In the genomic region with DNA sequence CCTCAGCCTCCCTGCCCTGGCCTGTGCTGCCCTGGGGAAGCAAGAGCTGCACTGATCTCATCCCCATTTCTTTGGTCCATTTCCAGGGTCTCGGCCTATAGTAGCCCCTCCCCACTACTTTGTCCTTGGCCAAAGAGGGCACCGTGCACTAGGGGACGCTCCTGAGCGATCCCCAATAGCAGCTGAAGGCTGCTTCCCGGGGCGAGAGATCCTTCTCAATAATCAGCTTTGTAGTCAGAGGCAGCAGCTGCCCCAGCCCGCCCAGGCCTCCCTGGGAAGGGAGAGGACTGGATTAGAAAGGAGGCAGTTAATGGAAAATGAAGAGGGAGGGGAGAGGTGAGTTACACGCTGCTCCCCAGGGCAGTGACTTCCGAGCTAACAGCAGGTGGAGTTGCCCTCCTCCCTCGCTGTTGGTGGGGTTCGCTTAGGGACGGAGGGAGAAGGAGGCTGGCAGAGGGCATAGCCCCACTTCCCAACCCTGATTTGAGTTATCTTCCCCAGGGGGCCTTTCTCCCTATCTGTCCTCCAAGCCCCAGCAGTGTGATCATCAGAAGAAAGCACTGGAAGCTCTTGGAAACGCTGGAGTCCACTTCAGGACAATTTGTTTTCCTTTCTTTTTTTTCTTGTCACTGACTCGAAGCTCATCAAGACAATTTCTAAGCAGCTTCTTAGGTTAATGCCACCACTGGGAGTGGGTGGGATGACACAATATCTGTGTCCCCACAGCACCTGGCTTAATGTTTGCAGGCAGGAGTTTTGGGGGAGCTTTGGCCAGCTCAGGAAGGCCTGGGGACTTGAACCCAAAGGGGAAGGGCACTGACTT, we compare ENCODE assay signal across 11 cellular contexts. TPM values are rescaled to one million over a fixed set of nuclear protein-coding genes. Genes with fewer than 3 reads are reported as not detected.
DNase-seq lines count a peak whose midpoint lies in the region; TF ChIP-seq lines count a peak whose summit lies in the region.
"Had no signal": no experiment of that assay in that cellular context is flagged by ENCODE, and none has a peak within 500 bp of the region (broad histone marks: within the 10 kb centered on the region; RNA-seq: fewer than 3 reads in every experiment).

No MANE protein-coding gene starts in this region.

- DNase-seq in LHCN-M2 (ENCODE audit: low read depth): peak; percentile 70
- peak; percentile 31 to 33 for DNase-seq in cardiac fibroblast (ENCODE audit: low read depth in 2 of 2)
- DNase-seq in kidney epithelial cell (ENCODE audit: low read depth): no peak
- no peak for DNase-seq in suprapubic skin (ENCODE audit: low spot score in 2 of 2)
- no peak for DNase-seq in GM19240 (ENCODE audit: insufficient read length, low spot score)
- DNase-seq in KG1 (lab: John Stamatoyannopoulos, UW): no peak
- DNase-seq in CD4-positive, alpha-beta memory T cell: no peak
- no peak for DNase-seq in NCI-H187 treated with DMSO at 0.1 percent for 48 hours (lab: John Stamatoyannopoulos, UW)

- TF ChIP-seq CTCF in cardiac fibroblast (IDR thresholded peaks at IDR 0.05; ENCODE audit: low read depth, low read length): peak; percentile 63
- peak; percentile 56 for TF ChIP-seq CTCF in kidney epithelial cell (IDR thresholded peaks at IDR 0.05; ENCODE audit: insufficient read depth, low read length, poor library complexity, severe bottlenecking)
- TF ChIP-seq CTCF in suprapubic skin (IDR thresholded peaks at IDR 0.05): no peak

- H3K27me3 ChIP-seq in kidney epithelial cell (ENCODE audit: control insufficient read depth, insufficient read depth, low read length): no peaks in the 10 kb centered on the region
- no peaks in the 10 kb centered on the region for H3K27me3 ChIP-seq in suprapubic skin
- H3K27me3 ChIP-seq in CD4-positive, alpha-beta memory T cell (ENCODE audit: insufficient read depth, low read length): no peaks in the 10 kb centered on the region

- peaks cover 32% of the 10 kb centered on the region for H3K4me1 ChIP-seq in suprapubic skin
- peaks cover 18% of the 10 kb centered on the region for H3K4me1 ChIP-seq in CD4-positive, alpha-beta memory T cell (ENCODE audit: insufficient read depth, low read length)

- intact Hi-C loops in CD4-positive, alpha-beta memory T cell (cut with micrococcal nuclease): no loop called here

- peak overlapping the region in 1 of 7 donors; percentile 30 for H3K27ac Mint-ChIP-seq in CD4-positive, alpha-beta memory T cell
- H3K27ac Mint-ChIP-seq: memory B cell had no signal

- H3K27ac ChIP-seq in suprapubic skin: peak overlapping the region; percentile 88
- no peak overlapping the region for H3K27ac ChIP-seq in CD4-positive, alpha-beta memory T cell (ENCODE audit: low read depth, low read length)
- H3K27ac ChIP-seq: VCaP had no signal

- CTCF ChIA-PET in CD4-positive, alpha-beta memory T cell (lab: Charles Lee; ENCODE audit: partially characterized antibody): interaction anchor here (0.8 to 1.6 kb wide), 3 partner anchors 27 to 185 kb away, joined by 3 to 7 read pairs (median 6); no protein-coding TSS in a partner anchor

- H3K36me3 Mint-ChIP-seq in CD4-positive, alpha-beta memory T cell: peaks cover 0 to 4% of the 10 kb centered on the region in 2 donors
- H3K36me3 Mint-ChIP-seq: memory B cell had no signal

- TF ChIP-seq POLR2A in suprapubic skin (IDR thresholded peaks at IDR 0.05): no peak

- H3K27me3 Mint-ChIP-seq in CD4-positive, alpha-beta memory T cell: no peaks in the 10 kb centered on the region
- H3K27me3 Mint-ChIP-seq: memory B cell had no signal

- POLR2A ChIA-PET in CD4-positive, alpha-beta memory T cell (lab: Charles Lee; ENCODE audit: partially characterized antibody): interaction anchor here (1.2 kb wide), 1 partner anchor 37 kb away, joined by 4 read pairs; no protein-coding TSS in a partner anchor

- WGBS in suprapubic skin: 36% methylated on average over 10 of the region's 14 CpGs

- H3K36me3 ChIP-seq in kidney epithelial cell (ENCODE audit: control insufficient read depth, insufficient read depth, low read length) (no peaks in the 10 kb centered on the region), suprapubic skin (peaks cover 5% of the 10 kb centered on the region)
- H3K36me3 ChIP-seq in CD4-positive, alpha-beta memory T cell (ENCODE audit: insufficient read depth, low read length): no peaks in the 10 kb centered on the region

- peaks cover 2 to 27% (median 10%) of the 10 kb centered on the region in 4 donors for H3K4me1 Mint-ChIP-seq in CD4-positive, alpha-beta memory T cell

- no peaks in the 10 kb centered on the region for H3K9me3 Mint-ChIP-seq in CD4-positive, alpha-beta memory T cell
- H3K9me3 Mint-ChIP-seq: memory B cell had no signal

- H3K4me3 ChIP-seq in cardiac fibroblast (replicated peaks in 1 of 2; ENCODE audit: low read depth in 2 of 2, low read length in 2 of 2) (peak overlapping the region in 1 of 2 donors; percentile 70), kidney epithelial cell (ENCODE audit: low read depth, low read length) (no peak overlapping the region), suprapubic skin (no peak overlapping the region)
- H3K4me3 ChIP-seq in CD4-positive, alpha-beta memory T cell (ENCODE audit: low read length in 2 of 2): no peak overlapping the region

- no peak for TF ChIP-seq EP300 in suprapubic skin (IDR thresholded peaks at IDR 0.05)

- H3K4me3 Mint-ChIP-seq in CD4-positive, alpha-beta memory T cell: peak overlapping the region in 3 of 8 donors; percentile 28 to 79 (median 75)

- H3K9me3 ChIP-seq in suprapubic skin: no peaks in the 10 kb centered on the region
- H3K9me3 ChIP-seq in CD4-positive, alpha-beta memory T cell (ENCODE audit: control insufficient read depth in 1 of 2, low read length in 2 of 2): no peaks in the 10 kb centered on the region
- H3K9me3 ChIP-seq: HAP-1 had no signal

RNA-seq across cellular contexts. Expression of a gene that starts 2.6 kb away (rescaled TPM):
- total RNA-seq in LHCN-M2 (2014; rRNA removed) (470 and 568 TPM in 2 replicates), kidney epithelial cell (110 and 142 TPM in 2 replicates), suprapubic skin (10 to 100 TPM; 44.5 to 67.8 (median 56.9) TPM)
- polyA plus RNA-seq in LHCN-M2 (2012): 354 TPM
- 1 to 10 TPM; 6.3 to 9.2 TPM for total RNA-seq in CD4-positive, alpha-beta memory T cell
- polyA plus RNA-seq in CD4-positive, alpha-beta memory T cell: 10 to 100 TPM in 1 of 2 donors, 1 to 10 TPM in 1; 5.3 to 15.0 TPM

RNA-seq across cellular contexts. Expression of a gene that starts 18.2 kb away (rescaled TPM):
- total RNA-seq in LHCN-M2 (2014; rRNA removed): 29.3 and 34.5 TPM in 2 replicates
- polyA plus RNA-seq in LHCN-M2 (2012): 36.2 TPM
- 21.4 and 25.8 TPM in 2 replicates for total RNA-seq in kidney epithelial cell
- total RNA-seq in suprapubic skin: 10 to 100 TPM; 13.8 to 22.1 (median 17.7) TPM
- total RNA-seq in CD4-positive, alpha-beta memory T cell: 10 to 100 TPM; 59.4 to 62.1 TPM
- 10 to 100 TPM; 22.1 to 40.7 TPM for polyA plus RNA-seq in CD4-positive, alpha-beta memory T cell

RNA-seq across cellular contexts. Expression of a gene that starts 18.4 kb away (rescaled TPM):
- 40.5 and 41.2 TPM in 2 replicates for total RNA-seq in LHCN-M2 (2014; rRNA removed)
- polyA plus RNA-seq in LHCN-M2 (2012): 38.5 TPM
- 32.8 TPM in 2 replicates for total RNA-seq in kidney epithelial cell
- total RNA-seq in suprapubic skin: 10 to 100 TPM; 20.6 to 29.9 (median 23.0) TPM
- total RNA-seq in CD4-positive, alpha-beta memory T cell: 10 to 100 TPM; 75.5 to 81.4 TPM
- polyA plus RNA-seq in CD4-positive, alpha-beta memory T cell: 100 to 1,000 TPM; 134 to 156 TPM

RNA-seq across cellular contexts. Expression of a gene that starts 28.9 kb away (rescaled TPM):
- 387 and 481 TPM in 2 replicates for total RNA-seq in LHCN-M2 (2014; rRNA removed)
- polyA plus RNA-seq in LHCN-M2 (2012): 147 TPM
- total RNA-seq in kidney epithelial cell: 185 and 217 TPM in 2 replicates
- total RNA-seq in suprapubic skin: 100 to 1,000 TPM; 170 to 253 (median 186) TPM
- total RNA-seq in CD4-positive, alpha-beta memory T cell: 100 to 1,000 TPM; 327 to 330 TPM
- polyA plus RNA-seq in CD4-positive, alpha-beta memory T cell: 100 to 1,000 TPM in 1 of 2 donors, 10 to 100 TPM in 1; 67.6 to 111 TPM

RNA-seq across cellular contexts. Expression of a gene that starts 29.7 kb away (rescaled TPM):
- total RNA-seq in LHCN-M2 (2014; rRNA removed) (30.5 and 31.0 TPM in 2 replicates), kidney epithelial cell (17.5 and 21.2 TPM in 2 replicates), suprapubic skin (10 to 100 TPM; 31.5 to 78.8 (median 37.2) TPM)
- 15.2 TPM for polyA plus RNA-seq in LHCN-M2 (2012)
- 10 to 100 TPM; 32.7 to 37.8 TPM for total RNA-seq in CD4-positive, alpha-beta memory T cell
- polyA plus RNA-seq in CD4-positive, alpha-beta memory T cell: 10 to 100 TPM; 23.1 to 34.7 TPM

Comparison
In these comparisons a context has a peak if more than half of its experiments do, and no peak if none do; other contexts are left out.
1. DNase-seq: peak in LHCN-M2 (single experiment) and cardiac fibroblast (2 of 2); none in kidney epithelial cell (single experiment), suprapubic skin (0 of 2), GM19240 (single experiment), KG1 (single experiment), CD4-positive, alpha-beta memory T cell (0 of 5) and NCI-H187 treated with DMSO at 0.1 percent for 48 hours (single experiment).
2. CTCF ChIP-seq: peak in cardiac fibroblast (single experiment) and kidney epithelial cell (single experiment); none in suprapubic skin (0 of 2).
3. RNA of a gene that starts 2.6 kb away (total RNA-seq): 470 to 568 TPM in LHCN-M2, 110 to 142 TPM in kidney epithelial cell and 44.5 to 67.8 TPM in suprapubic skin; 6.3 to 9.2 TPM in CD4-positive, alpha-beta memory T cell; every median in the first group is over 4 times any median in the second.